Comparison of ENCODE assay signal across 25 cellular contexts in genomic region chr14:54742492-54743350, GRCh38.
DNase-seq lines count a peak whose midpoint lies in the region; ATAC-seq and TF ChIP-seq lines count a peak whose summit lies in the region.
"Had no signal": no experiment of that assay in that cellular context is flagged by ENCODE, and none has a peak within 500 bp of the region (broad histone marks: within the 10 kb centered on the region; RNA-seq: fewer than 3 reads in every experiment).

No MANE protein-coding gene starts in this region.

- H3K36me3 ChIP-seq in Loucy (ENCODE audit: insufficient read depth, low read length) (no peaks in the 10 kb centered on the region), psoas muscle (ENCODE audit: insufficient read depth in 1 of 2, low read depth in 1 of 2) (peaks cover 2 to 6% of the 10 kb centered on the region in 2 donors)
- H3K36me3 ChIP-seq: left lung, upper lobe of right lung had no signal

- no peaks in the 10 kb centered on the region for H3K9me2 ChIP-seq in Loucy (replicated peaks; ENCODE audit: low read depth, low read length)

- H3K4me3 Mint-ChIP-seq in activated naive CD4-positive, alpha-beta T cell treated with anti-CD3 and anti-CD28 coated beads, Interleukin-2, amount 50 U/mL, for 24 hours, result peak overlapping the region; percentile 20
- no peak overlapping the region for H3K4me3 Mint-ChIP-seq in activated naive CD4-positive, alpha-beta T cell treated with anti-CD3 and anti-CD28 coated beads for 36 hours
- peak overlapping the region; percentile 70 for H3K4me3 Mint-ChIP-seq in activated naive CD8-positive, alpha-beta T cell treated with anti-CD3 and anti-CD28 coated beads, Interleukin-2, amount 10 ng/mL, durations not matched to agents 7 days and 5 days
- H3K4me3 Mint-ChIP-seq: brain; GM23338; HFFc6; stimulated activated effector memory CD8-positive, alpha-beta T cell treated with anti-CD3 and anti-CD28 coated beads, Interleukin-12 subunit alpha, Interleukin-12 subunit beta, amount 100 ng/mL, for 72 hours had no signal

- WGBS in psoas muscle, 3 donors, result 93 to 94% (median 94%) methylated on average over 5 of the region's 5 CpGs

- no peaks in the 10 kb centered on the region for H3K36me3 Mint-ChIP-seq in activated naive CD4-positive, alpha-beta T cell treated with anti-CD3 and anti-CD28 coated beads, Interleukin-2, amount 50 U/mL, for 24 hours
- H3K36me3 Mint-ChIP-seq in activated naive CD4-positive, alpha-beta T cell treated with anti-CD3 and anti-CD28 coated beads for 36 hours (ENCODE audit: low read depth), result no peaks in the 10 kb centered on the region
- H3K36me3 Mint-ChIP-seq in activated naive CD8-positive, alpha-beta T cell treated with anti-CD3 and anti-CD28 coated beads, Interleukin-2, amount 10 ng/mL, durations not matched to agents 7 days and 5 days, result peaks cover 20% of the 10 kb centered on the region
- H3K36me3 Mint-ChIP-seq: CD4-positive, CD25-positive, alpha-beta regulatory T cell; stimulated activated effector memory CD8-positive, alpha-beta T cell treated with anti-CD3 and anti-CD28 coated beads, Interleukin-12 subunit alpha, Interleukin-12 subunit beta, amount 100 ng/mL, for 72 hours had no signal

- H3K27me3 ChIP-seq in Loucy (ENCODE audit: insufficient read depth, low read length, poor library complexity, severe bottlenecking), result no peaks in the 10 kb centered on the region
- H3K27me3 ChIP-seq in psoas muscle (ENCODE audit: insufficient read depth in 3 of 3, low read length in 2 of 3), result no peaks in the 10 kb centered on the region
- H3K27me3 ChIP-seq: dorsolateral prefrontal cortex, esophagus muscularis mucosa, left lung, upper lobe of right lung had no signal

- H3K27me3 Mint-ChIP-seq in activated naive CD4-positive, alpha-beta T cell treated with anti-CD3 and anti-CD28 coated beads, Interleukin-2, amount 50 U/mL, for 24 hours, result no peaks in the 10 kb centered on the region
- no peaks in the 10 kb centered on the region for H3K27me3 Mint-ChIP-seq in activated naive CD4-positive, alpha-beta T cell treated with anti-CD3 and anti-CD28 coated beads for 36 hours (ENCODE audit: low read depth)
- H3K27me3 Mint-ChIP-seq in activated naive CD8-positive, alpha-beta T cell treated with anti-CD3 and anti-CD28 coated beads, Interleukin-2, amount 10 ng/mL, durations not matched to agents 7 days and 5 days, result no peaks in the 10 kb centered on the region
- H3K27me3 Mint-ChIP-seq: brain had no signal

- no peaks in the 10 kb centered on the region for H3K79me2 ChIP-seq in Loucy (ENCODE audit: insufficient read depth, low read length)

- H3K9me3 ChIP-seq in Loucy (ENCODE audit: insufficient read depth, low read depth, low read length) (no peaks in the 10 kb centered on the region), psoas muscle (no peaks in the 10 kb centered on the region)
- H3K9me3 ChIP-seq: esophagus muscularis mucosa, left lung, upper lobe of right lung had no signal

- H3K27ac Mint-ChIP-seq in activated naive CD4-positive, alpha-beta T cell treated with anti-CD3 and anti-CD28 coated beads, Interleukin-2, amount 50 U/mL, for 24 hours, result no peak overlapping the region
- no peak overlapping the region for H3K27ac Mint-ChIP-seq in activated naive CD4-positive, alpha-beta T cell treated with anti-CD3 and anti-CD28 coated beads for 36 hours
- peak overlapping the region; percentile 90 for H3K27ac Mint-ChIP-seq in activated naive CD8-positive, alpha-beta T cell treated with anti-CD3 and anti-CD28 coated beads, Interleukin-2, amount 10 ng/mL, durations not matched to agents 7 days and 5 days
- H3K27ac Mint-ChIP-seq: brain; GM23338; HFFc6; stimulated activated effector memory CD8-positive, alpha-beta T cell treated with anti-CD3 and anti-CD28 coated beads, Interleukin-12 subunit alpha, Interleukin-12 subunit beta, amount 100 ng/mL, for 72 hours had no signal

- H3K4me1 ChIP-seq in Loucy (ENCODE audit: insufficient read depth, low read length, poor library complexity, severe bottlenecking), result peaks cover 59% of the 10 kb centered on the region
- peaks cover 18% of the 10 kb centered on the region for H3K4me1 ChIP-seq in psoas muscle
- H3K4me1 ChIP-seq: left lung had no signal

- no peaks in the 10 kb centered on the region for H4K20me1 ChIP-seq in Loucy (ENCODE audit: insufficient read depth, low read length, poor library complexity, severe bottlenecking)

- H3F3A ChIP-seq in Loucy (ENCODE audit: low read depth), result peaks cover 5% of the 10 kb centered on the region; the same call in 1 of the 2 replicates

- POLR2A ChIA-PET in activated naive CD8-positive, alpha-beta T cell treated with anti-CD3 and anti-CD28 coated beads, Interleukin-2, amount 10 ng/mL, durations not matched to agents 7 days and 5 days (lab: Charles Lee), result interaction anchor here (1.0 to 2.2 kb wide), 3 partner anchors 8 to 32 kb away, joined by 3 to 7 read pairs (median 5); no protein-coding TSS in a partner anchor

- DNase-seq in activated naive CD4-positive, alpha-beta T cell treated with anti-CD3 and anti-CD28 coated beads for 36 hours, result no peak
- DNase-seq in activated naive CD8-positive, alpha-beta T cell treated with anti-CD3 and anti-CD28 coated beads, Interleukin-2, amount 10 ng/mL, durations not matched to agents 7 days and 5 days, result no peak
- DNase-seq in stimulated activated naive CD8-positive, alpha-beta T cell treated with anti-CD3 and anti-CD28 coated beads, Interleukin-15, Interleukin-2, amounts not matched to agents 100 U/mL and 50 U/mL, for 24 hours, result no peak
- DNase-seq in central memory CD4-positive, alpha-beta T cell, result no peak
- DNase-seq in psoas muscle, result no peak
- DNase-seq: activated CD4-positive, alpha-beta T cell treated with anti-CD3 and anti-CD28 coated beads for 48 hours; activated effector memory CD4-positive, alpha-beta T cell treated with Interleukin-2 at 50 U/mL for 16 hours; amniotic stem cell; CD4-positive, CD25-positive, alpha-beta regulatory T cell; dorsolateral prefrontal cortex; foreskin fibroblast; HFFc6; IMR-90; left lung; NCI-H1436 treated with DMSO at 0.1 percent for 48 hours; NCI-H2081 treated with DMSO at 0.1 percent for 48 hours; SIG-M5; T-helper 9 cell; upper lobe of right lung had no signal

- peak overlapping the region; percentile 71 for H3K4me2 ChIP-seq in Loucy (ENCODE audit: low read depth, low read length, poor library complexity, severe bottlenecking)
- H3K4me2 ChIP-seq: GM23338 had no signal

- TF ChIP-seq CTCF in Loucy (conservative IDR thresholded peaks at IDR 0.05; ENCODE audit: low read length) (no peak), psoas muscle (IDR thresholded peaks at IDR 0.05) (no peak)

- peak overlapping the region; percentile 65 for H3K9ac ChIP-seq in Loucy (ENCODE audit: low read depth, low read length, poor library complexity, severe bottlenecking)

- H3K9me3 Mint-ChIP-seq in activated naive CD4-positive, alpha-beta T cell treated with anti-CD3 and anti-CD28 coated beads, Interleukin-2, amount 50 U/mL, for 24 hours, result no peaks in the 10 kb centered on the region
- no peaks in the 10 kb centered on the region for H3K9me3 Mint-ChIP-seq in activated naive CD4-positive, alpha-beta T cell treated with anti-CD3 and anti-CD28 coated beads for 36 hours
- H3K9me3 Mint-ChIP-seq in activated naive CD8-positive, alpha-beta T cell treated with anti-CD3 and anti-CD28 coated beads, Interleukin-2, amount 10 ng/mL, durations not matched to agents 7 days and 5 days, result no peaks in the 10 kb centered on the region
- H3K9me3 Mint-ChIP-seq: brain; GM23338; HFFc6; stimulated activated effector memory CD8-positive, alpha-beta T cell treated with anti-CD3 and anti-CD28 coated beads, Interleukin-12 subunit alpha, Interleukin-12 subunit beta, amount 100 ng/mL, for 72 hours had no signal

- CTCF ChIA-PET in activated naive CD4-positive, alpha-beta T cell treated with anti-CD3 and anti-CD28 coated beads for 36 hours (lab: Charles Lee), result interaction anchor here (2.2 kb wide), 1 partner anchor 31 kb away, joined by 11 read pairs; no protein-coding TSS in a partner anchor

- intact Hi-C loops in activated naive CD4-positive, alpha-beta T cell treated with anti-CD3 and anti-CD28 coated beads for 36 hours (cut with micrococcal nuclease), result loop anchor here (1.0 kb wide), 2 partner anchors 12 to 31 kb away; no protein-coding TSS in a partner anchor
- intact Hi-C loops in psoas muscle (cut with DNase I), result no loop called here

- peaks cover 36% of the 10 kb centered on the region for H3K4me1 Mint-ChIP-seq in activated naive CD4-positive, alpha-beta T cell treated with anti-CD3 and anti-CD28 coated beads, Interleukin-2, amount 50 U/mL, for 24 hours
- H3K4me1 Mint-ChIP-seq in activated naive CD4-positive, alpha-beta T cell treated with anti-CD3 and anti-CD28 coated beads for 36 hours (ENCODE audit: low read depth), result peaks cover 35% of the 10 kb centered on the region
- peaks cover 67% of the 10 kb centered on the region for H3K4me1 Mint-ChIP-seq in activated naive CD8-positive, alpha-beta T cell treated with anti-CD3 and anti-CD28 coated beads, Interleukin-2, amount 10 ng/mL, durations not matched to agents 7 days and 5 days

- peak; percentile 67 for ATAC-seq in activated naive CD8-positive, alpha-beta T cell treated with anti-CD3 and anti-CD28 coated beads, Interleukin-2, amount 10 ng/mL, durations not matched to agents 7 days and 5 days (ENCODE audit: low read depth)
- peak; percentile 79 for ATAC-seq in stimulated activated naive CD8-positive, alpha-beta T cell treated with anti-CD3 and anti-CD28 coated beads, Interleukin-15, Interleukin-2, amounts not matched to agents 100 U/mL and 50 U/mL, for 24 hours
- ATAC-seq in psoas muscle, result no peak
- ATAC-seq: GM23338, left lung, upper lobe of right lung had no signal

- no peak overlapping the region for H3K27ac ChIP-seq in psoas muscle
- H3K27ac ChIP-seq: dorsolateral prefrontal cortex, esophagus muscularis mucosa, left lung, upper lobe of right lung had no signal

- peak overlapping the region; percentile 74 for H2AFZ ChIP-seq in Loucy (ENCODE audit: low read length)
- H2AFZ ChIP-seq: GM23338 had no signal

- H3K4me3 ChIP-seq in Loucy (ENCODE audit: low read length, poor library complexity, severe bottlenecking) (peak overlapping the region; percentile 37), psoas muscle (no peak overlapping the region)
- H3K4me3 ChIP-seq: dorsolateral prefrontal cortex, esophagus muscularis mucosa, GM23338, left lung, upper lobe of right lung had no signal

Comparison
In these comparisons a context has a peak if more than half of its experiments do, and no peak if none do; other contexts are left out.
1. ATAC-seq: peak in activated naive CD8-positive, alpha-beta T cell treated with anti-CD3 and anti-CD28 coated beads, Interleukin-2, amount 10 ng/mL, durations not matched to agents 7 days and 5 days (single experiment) and stimulated activated naive CD8-positive, alpha-beta T cell treated with anti-CD3 and anti-CD28 coated beads, Interleukin-15, Interleukin-2, amounts not matched to agents 100 U/mL and 50 U/mL, for 24 hours (single experiment); none in psoas muscle (0 of 4).